In the genomic region with DNA sequence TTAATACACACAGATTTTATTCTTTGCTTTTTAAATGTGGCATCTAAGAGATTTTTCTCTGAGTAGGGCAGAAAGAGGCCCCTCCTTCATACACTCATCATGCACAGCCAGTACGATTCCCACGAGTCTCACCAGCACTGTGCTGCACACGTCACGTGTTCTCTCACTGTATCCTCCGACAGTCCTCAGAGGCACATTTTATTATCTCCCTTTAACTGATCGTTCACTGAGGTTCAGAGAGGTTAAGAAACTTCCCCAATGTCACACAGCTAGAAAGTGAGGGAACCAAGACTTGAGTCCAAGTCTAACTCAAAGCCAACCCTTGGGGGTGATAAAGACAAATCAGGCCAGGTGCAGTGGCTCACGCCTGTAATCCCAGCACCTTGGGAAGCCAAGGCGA, we compare ENCODE assay signal across 22 cellular contexts.
DNase-seq lines count a peak whose midpoint lies in the region; ATAC-seq and TF ChIP-seq lines count a peak whose summit lies in the region.
"Had no signal": no experiment of that assay in that cellular context is flagged by ENCODE, and none has a peak within 500 bp of the region (broad histone marks: within the 10 kb centered on the region; RNA-seq: fewer than 3 reads in every experiment).

No MANE protein-coding gene starts in this region.

- H3K27me3 Mint-ChIP-seq in activated CD8-positive, alpha-beta T cell treated with anti-CD3 and anti-CD28 coated beads, Interleukin-2, amount 10 ng/mL, durations not matched to agents 7 days and 5 days (ENCODE audit: low read depth) = no peaks in the 10 kb centered on the region
- H3K27me3 Mint-ChIP-seq: activated CD8-positive, alpha-beta memory T cell treated with anti-CD3 and anti-CD28 coated beads, Interleukin-2, amount 10 ng/mL, durations not matched to agents 7 days and 5 days had no signal

- POLR2A ChIA-PET in activated CD8-positive, alpha-beta T cell treated with anti-CD3 and anti-CD28 coated beads, Interleukin-2, amount 10 ng/mL, durations not matched to agents 7 days and 5 days (lab: Charles Lee) = no interaction called here

- H3K27me3 ChIP-seq in SJCRH30 (no peaks in the 10 kb centered on the region), spleen (replicated peaks in 1 of 7) (no peaks in the 10 kb centered on the region)

- intact Hi-C loops in spleen (cut with DNase I; ENCODE audit: low total_unique reads) = no loop called here

- H3K27ac ChIP-seq in SJCRH30 = peak overlapping the region; percentile 96
- H3K27ac ChIP-seq in spleen = peak overlapping the region in 5 of 8 donors; percentile 48 to 71 (median 67)

- H3K4me3 ChIP-seq in SJCRH30 = no peak overlapping the region
- H3K4me3 ChIP-seq in spleen = no peak overlapping the region
- H3K4me3 ChIP-seq: HAP-1 had no signal

- CTCF ChIA-PET in activated CD8-positive, alpha-beta T cell treated with anti-CD3 and anti-CD28 coated beads, Interleukin-2, amount 10 ng/mL, durations not matched to agents 7 days and 5 days (lab: Charles Lee) = no interaction called here

- ATAC-seq in activated CD8-positive, alpha-beta T cell treated with anti-CD3 and anti-CD28 coated beads, Interleukin-2, amount 10 ng/mL, durations not matched to agents 7 days and 5 days = no peak
- ATAC-seq: activated CD8-positive, alpha-beta memory T cell treated with anti-CD3 and anti-CD28 coated beads, Interleukin-2, amount 10 ng/mL, durations not matched to agents 7 days and 5 days; SK-N-SH treated with all-trans-retinoic acid at 6 μM for 48 hours had no signal

- peaks cover 68% of the 10 kb centered on the region for H3K36me3 Mint-ChIP-seq in activated CD8-positive, alpha-beta T cell treated with anti-CD3 and anti-CD28 coated beads, Interleukin-2, amount 10 ng/mL, durations not matched to agents 7 days and 5 days (ENCODE audit: low read depth)

- no peaks in the 10 kb centered on the region for H3K9me3 ChIP-seq in SJCRH30 (replicated peaks)
- H3K9me3 ChIP-seq in spleen = no peaks in the 10 kb centered on the region
- H3K9me3 ChIP-seq: Caco-2, HAP-1 had no signal

- H3K4me3 Mint-ChIP-seq in activated CD8-positive, alpha-beta T cell treated with anti-CD3 and anti-CD28 coated beads, Interleukin-2, amount 10 ng/mL, durations not matched to agents 7 days and 5 days = no peak overlapping the region
- H3K4me3 Mint-ChIP-seq: activated CD8-positive, alpha-beta memory T cell treated with anti-CD3 and anti-CD28 coated beads, Interleukin-2, amount 10 ng/mL, durations not matched to agents 7 days and 5 days had no signal

- H3K4me1 ChIP-seq in SJCRH30 (peaks cover 69% of the 10 kb centered on the region), spleen (peaks cover 31 to 91% (median 55%) of the 10 kb centered on the region in 6 donors)

- 75 to 82% (median 77%) methylated on average over 8 of the region's 8 CpGs for WGBS in spleen, 5 donors

- H3K9me3 Mint-ChIP-seq in activated CD8-positive, alpha-beta T cell treated with anti-CD3 and anti-CD28 coated beads, Interleukin-2, amount 10 ng/mL, durations not matched to agents 7 days and 5 days (ENCODE audit: insufficient read depth) = no peaks in the 10 kb centered on the region

- no peak for TF ChIP-seq POLR2A in spleen (IDR thresholded peaks at IDR 0.05)

- TF ChIP-seq CTCF in spleen (IDR thresholded peaks at IDR 0.05 in 8 of 11, conservative IDR thresholded peaks at IDR 0.05 in 3 of 11) (no peak), GM20000 (IDR thresholded peaks at IDR 0.05; ENCODE audit: extremely low read depth, missing control alignments) (no peak)

- H3K36me3 ChIP-seq in SJCRH30 (peaks cover 7% of the 10 kb centered on the region; the same call in 1 of the 2 replicates), spleen (peaks cover 0 to 100% (median 65%) of the 10 kb centered on the region in 6 donors)
- H3K36me3 ChIP-seq: HAP-1 had no signal

- DNase-seq in SJCRH30 = no peak
- DNase-seq in activated CD8-positive, alpha-beta T cell treated with anti-CD3 and anti-CD28 coated beads, Interleukin-2, amount 10 ng/mL, durations not matched to agents 7 days and 5 days = no peak
- peak; percentile 29 for DNase-seq in fibroblast of peridontal ligament (ENCODE audit: extremely low read depth)
- DNase-seq in spleen = no peak
- DNase-seq in COLO829 (ENCODE audit: low spot score) = no peak
- no peak for DNase-seq in GM20000 (ENCODE audit: low spot score)
- DNase-seq in anterior cingulate cortex (lab: John Stamatoyannopoulos, UW) = no peak
- DNase-seq: activated CD4-positive, CD25-positive, alpha-beta regulatory T cell treated with anti-CD3 and anti-CD28 coated beads, Interleukin-2, amount 50 U/mL, for 72 hours; activated CD8-positive, alpha-beta memory T cell treated with anti-CD3 and anti-CD28 coated beads, Interleukin-2, amount 10 ng/mL, durations not matched to agents 7 days and 5 days; activated gamma-delta T cell; AML-193; amygdala; Caco-2; central memory CD4-positive, alpha-beta T cell; KG1; NCI-H1930; RPMI8226; stimulated activated CD4-positive, alpha-beta T cell treated with anti-CD3 and anti-CD28 coated beads, Interleukin-1b, Interleukin-23, amount 100 ng/mL, for 48 hours; stimulated activated naive CD4-positive, alpha-beta T cell; T-helper 9 cell had no signal

- peak overlapping the region; percentile 73 for H3K27ac Mint-ChIP-seq in activated CD8-positive, alpha-beta T cell treated with anti-CD3 and anti-CD28 coated beads, Interleukin-2, amount 10 ng/mL, durations not matched to agents 7 days and 5 days

- H3K4me1 Mint-ChIP-seq in activated CD8-positive, alpha-beta T cell treated with anti-CD3 and anti-CD28 coated beads, Interleukin-2, amount 10 ng/mL, durations not matched to agents 7 days and 5 days (ENCODE audit: low read depth) = peaks cover 62% of the 10 kb centered on the region
